ENCODE assay signal across 1 cellular context in genomic region chr13:23599083-23599925, GRCh38.
TF ChIP-seq lines count a peak whose summit lies in the region.

No MANE protein-coding gene starts in this region.

TF ChIP-seq in HepG2, 621 proteins besides CTCF, POLR2A, EP300 and RAD21 (continued from another document and continues in another):
- no peak for TF ChIP-seq ZBTB14 (CRISPR knock-in tag; IDR thresholded peaks at IDR 0.05)
- no peak for TF ChIP-seq TAF15 (IDR thresholded peaks at IDR 0.05; ENCODE audit: low read depth, low read length, poor library complexity, severe bottlenecking)
- TF ChIP-seq MED1 (CRISPR knock-in tag; IDR thresholded peaks at IDR 0.05), result peak; percentile 58; the same call in 1 of the 2 replicates
- TF ChIP-seq ZIK1 (CRISPR knock-in tag; IDR thresholded peaks at IDR 0.05; ENCODE audit: borderline replicate concordance, low read depth), result no peak
- peak; percentile 47; the same call in 1 of the 2 replicates for TF ChIP-seq PITX1 (CRISPR knock-in tag; IDR thresholded peaks at IDR 0.05)
- TF ChIP-seq ZMYM4 (CRISPR knock-in tag; IDR thresholded peaks at IDR 0.05), result peak; percentile 40; the same call in 1 of the 2 replicates
- TF ChIP-seq RCOR2 (CRISPR knock-in tag; IDR thresholded peaks at IDR 0.05), result no peak
- no peak for TF ChIP-seq TCF12 (IDR thresholded peaks at IDR 0.05)
- peak; percentile 38; the same call in 1 of the 2 replicates for TF ChIP-seq TCF12 (CRISPR knock-in tag; IDR thresholded peaks at IDR 0.05)
- TF ChIP-seq ZNF280D (CRISPR knock-in tag; IDR thresholded peaks at IDR 0.05), result no peak
- no peak for TF ChIP-seq ATF6 (CRISPR knock-in tag; conservative IDR thresholded peaks at IDR 0.05)
- 0 out of 2 replicates have a peak, but pooled peaks have one; percentile 35 for TF ChIP-seq PRDM10 (CRISPR knock-in tag; IDR thresholded peaks at IDR 0.05; ENCODE audit: low read depth)
- 0 out of 2 replicates have a peak, but pooled peaks have one; percentile 40 for TF ChIP-seq ESRRA (CRISPR knock-in tag; IDR thresholded peaks at IDR 0.05; ENCODE audit: low read depth)
- TF ChIP-seq ONECUT2 (CRISPR knock-in tag; IDR thresholded peaks at IDR 0.05), result peak; percentile 15; the same call in 1 of the 2 replicates
- TF ChIP-seq MED13 (CRISPR knock-in tag; IDR thresholded peaks at IDR 0.05), result peak; percentile 79; the same call in 1 of the 2 replicates
- 0 out of 2 replicates have a peak, but pooled peaks have one; percentile 23 for TF ChIP-seq TBX2 (CRISPR knock-in tag; IDR thresholded peaks at IDR 0.05; ENCODE audit: borderline replicate concordance)
- TF ChIP-seq DPF2 (CRISPR knock-in tag; IDR thresholded peaks at IDR 0.05; ENCODE audit: borderline replicate concordance, low read depth), result peak; percentile 61; the same call in 1 of the 2 replicates
- TF ChIP-seq THYN1 (CRISPR knock-in tag; IDR thresholded peaks at IDR 0.05; ENCODE audit: borderline replicate concordance, low read depth), result 0 out of 2 replicates have a peak, but pooled peaks have one; percentile 31
- peak; percentile 74 for TF ChIP-seq NR2F6 (IDR thresholded peaks at IDR 0.05)
- peak; percentile 57; the same call in 1 of the 2 replicates for TF ChIP-seq NR2F6 (CRISPR knock-in tag; IDR thresholded peaks at IDR 0.05)
- no peak; the same call in 1 of the 2 replicates for TF ChIP-seq HINFP (CRISPR knock-in tag; IDR thresholded peaks at IDR 0.05; ENCODE audit: low read depth)
- TF ChIP-seq GATAD2A (CRISPR knock-in tag; IDR thresholded peaks at IDR 0.05), result peak; percentile 82
- TF ChIP-seq MIER2 (CRISPR knock-in tag; IDR thresholded peaks at IDR 0.05), result no peak
- TF ChIP-seq ATF7 (IDR thresholded peaks at IDR 0.05), result peak; percentile 37; the same call in 1 of the 2 replicates
- TF ChIP-seq ATF7 (CRISPR knock-in tag; IDR thresholded peaks at IDR 0.05), result peak; percentile 76; the same call in 1 of the 2 replicates
- no peak for TF ChIP-seq UBTF (CRISPR knock-in tag; IDR thresholded peaks at IDR 0.05)
- no peak for TF ChIP-seq FOXC1 (CRISPR knock-in tag; IDR thresholded peaks at IDR 0.05; ENCODE audit: borderline replicate concordance)
- TF ChIP-seq KDM1A (CRISPR knock-in tag; IDR thresholded peaks at IDR 0.05), result no peak
- TF ChIP-seq NFIC (IDR thresholded peaks at IDR 0.05; ENCODE audit: low read length), result 0 out of 2 replicates have a peak, but pooled peaks have one; percentile 54
- TF ChIP-seq TRIM22 (IDR thresholded peaks at IDR 0.05), result no peak
- TF ChIP-seq SP140L (CRISPR knock-in tag; IDR thresholded peaks at IDR 0.05; ENCODE audit: borderline replicate concordance), result no peak
- TF ChIP-seq FOSL2 (CRISPR knock-in tag; IDR thresholded peaks at IDR 0.05), result peak; percentile 85
- 0 out of 2 replicates have a peak, but pooled peaks have one; percentile 55 for TF ChIP-seq ZNF24 (IDR thresholded peaks at IDR 0.05)
- no peak for TF ChIP-seq ZNF367 (CRISPR knock-in tag; IDR thresholded peaks at IDR 0.05; ENCODE audit: borderline replicate concordance)
- no peak for TF ChIP-seq ZKSCAN1 (IDR thresholded peaks at IDR 0.05; ENCODE audit: low read length)
